ENCODE assay signal across 15 cellular contexts in genomic region chr2:240594511-240595380, GRCh38. TPM values are rescaled to one million over a fixed set of nuclear protein-coding genes. Genes with fewer than 3 reads are reported as not detected.
DNase-seq lines count a peak whose midpoint lies in the region; ATAC-seq and TF ChIP-seq lines count a peak whose summit lies in the region.
"Had no signal": no experiment of that assay in that cellular context is flagged by ENCODE, and none has a peak within 500 bp of the region (broad histone marks: within the 10 kb centered on the region; RNA-seq: fewer than 3 reads in every experiment).

No MANE protein-coding gene starts in this region.

- H3K23ac ChIP-seq in neuronal stem cell (ENCODE audit: low read depth, low read length, poor library complexity) = no peak overlapping the region

- H3K36me3 ChIP-seq in neuronal stem cell (replicated peaks in 1 of 2; ENCODE audit: control insufficient read depth in 2 of 2, insufficient read depth in 2 of 2, low read length in 2 of 2) (peaks cover 38 to 80% of the 10 kb centered on the region in 2 donors), uterus (no peaks in the 10 kb centered on the region), hepatocyte (replicated peaks; ENCODE audit: insufficient read depth, low read depth) (no peaks in the 10 kb centered on the region)

- ATAC-seq in Right ventricle myocardium inferior = no peak
- no peak for ATAC-seq in left ventricle myocardium superior
- ATAC-seq in GM19035 (IDR thresholded peaks at IDR 0.05; ENCODE audit: unreplicated experiment) = no peak
- ATAC-seq in GM21528 (IDR thresholded peaks at IDR 0.05; ENCODE audit: low FRiP score, unreplicated experiment) = no peak
- ATAC-seq: activated T-helper 17 cell treated with anti-CD3 and anti-CD28 coated beads, Interleukin-2, amount 50 U/mL, for 72 hours had no signal

- H3K27me3 ChIP-seq in neuronal stem cell (ENCODE audit: control insufficient read depth in 3 of 3, insufficient read depth in 3 of 3, low read depth in 1 of 3, low read length in 3 of 3) = no peaks in the 10 kb centered on the region
- H3K27me3 ChIP-seq in uterus = no peaks in the 10 kb centered on the region
- no peaks in the 10 kb centered on the region for H3K27me3 ChIP-seq in hepatocyte
- H3K27me3 ChIP-seq: esophagus squamous epithelium, SJSA1 had no signal

- no peak overlapping the region for H3K4me3 ChIP-seq in neuronal stem cell (ENCODE audit: low read length in 2 of 2)
- H3K4me3 ChIP-seq in uterus = no peak overlapping the region
- H3K4me3 ChIP-seq in hepatocyte = no peak overlapping the region
- H3K4me3 ChIP-seq: esophagus squamous epithelium, SJSA1 had no signal

- H2BK12ac ChIP-seq in neuronal stem cell (ENCODE audit: low read length) = peak overlapping the region; percentile 41

- no peak overlapping the region for H2AK5ac ChIP-seq in neuronal stem cell (ENCODE audit: low read depth, low read length)

- peak; percentile 67 for DNase-seq in Right ventricle myocardium inferior (ENCODE audit: missing footprints)
- no peak for DNase-seq in left ventricle myocardium superior
- peak; percentile 75 for DNase-seq in cardiac septum (ENCODE audit: low spot score)
- no peak for DNase-seq in neuronal stem cell (ENCODE audit: low spot score)
- peak; percentile 13 to 19 for DNase-seq in uterus
- DNase-seq in hepatocyte (ENCODE audit: low spot score) = no peak
- DNase-seq: effector memory CD4-positive, alpha-beta T cell; esophagus squamous epithelium; HCEC 1CT; NCI-H748 treated with DMSO at 0.1 percent for 48 hours had no signal

- H4K20me1 ChIP-seq in hepatocyte (ENCODE audit: insufficient read depth, poor library complexity, severe bottlenecking) = peaks cover 3% of the 10 kb centered on the region

- no peak overlapping the region for H3K18ac ChIP-seq in neuronal stem cell (ENCODE audit: low read length)

- no peak overlapping the region for H3K9ac ChIP-seq in neuronal stem cell (ENCODE audit: low read depth, low read length, poor library complexity)
- H3K9ac ChIP-seq: parathyroid adenoma had no signal

- H3K9me2 ChIP-seq in hepatocyte (replicated peaks; ENCODE audit: insufficient read depth) = no peaks in the 10 kb centered on the region

- H3K79me1 ChIP-seq in neuronal stem cell (ENCODE audit: low read depth, low read length) = peaks cover 17% of the 10 kb centered on the region

- intact Hi-C loops in Right ventricle myocardium inferior (cut with DNase I) = loop anchor here (5.0 to 10.0 kb wide), 3 partner anchors 37 to 360 kb away; partner anchors contain the start of gene ANKMY1
- intact Hi-C loops in left ventricle myocardium superior (cut with micrococcal nuclease) = no loop called here
- intact Hi-C loops in cardiac septum (cut with DNase I) = no loop called here
- intact Hi-C loops in uterus (cut with DNase I; ENCODE audit: low total_unique reads) = no loop called here

- H3K4me1 ChIP-seq in neuronal stem cell (ENCODE audit: control insufficient read depth in 2 of 2, insufficient read depth in 1 of 2, low read depth in 1 of 2, low read length in 2 of 2) (no peaks in the 10 kb centered on the region), uterus (no peaks in the 10 kb centered on the region), hepatocyte (ENCODE audit: insufficient read depth) (no peaks in the 10 kb centered on the region)
- H3K4me1 ChIP-seq: parathyroid adenoma, SJSA1 had no signal

- H3K27ac ChIP-seq in neuronal stem cell (replicated peaks; ENCODE audit: low read length) (no peak overlapping the region), uterus (no peak overlapping the region), hepatocyte (no peak overlapping the region)
- H3K27ac ChIP-seq: esophagus squamous epithelium, parathyroid adenoma, SJSA1 had no signal

- H2AFZ ChIP-seq in neuronal stem cell (ENCODE audit: low read length) = no peak overlapping the region
- no peak overlapping the region for H2AFZ ChIP-seq in hepatocyte
- H2AFZ ChIP-seq: parathyroid adenoma had no signal

- WGBS in neuronal stem cell (ENCODE audit: extremely low coverage in 2 of 2, insufficient read length in 2 of 2, insufficient replicate concordance in 1 of 2), 2 donors = no CpG with 5 or more reads among the region's 34 CpGs
- WGBS in hepatocyte (ENCODE audit: low lambda C conversion rate, missing lambda C conversion rate) = 93% methylated on average over 34 of the region's 34 CpGs

- peaks cover 18% of the 10 kb centered on the region for H3K79me2 ChIP-seq in hepatocyte

- H3K4me2 ChIP-seq in neuronal stem cell (ENCODE audit: insufficient read depth, low read length, poor library complexity, severe bottlenecking) (no peak overlapping the region), hepatocyte (no peak overlapping the region)

- TF ChIP-seq CTCF in uterus (IDR thresholded peaks at IDR 0.05) (no peak), hepatocyte (IDR thresholded peaks at IDR 0.05; ENCODE audit: poor library complexity) (no peak)

- no peak overlapping the region for H2BK15ac ChIP-seq in neuronal stem cell (ENCODE audit: low read length)

- peak overlapping the region; percentile 53 for H2BK5ac ChIP-seq in neuronal stem cell (ENCODE audit: low read length)

- H4K91ac ChIP-seq in neuronal stem cell (ENCODE audit: low read depth, low read length, poor library complexity) = no peak overlapping the region

- H4K8ac ChIP-seq in neuronal stem cell (ENCODE audit: low read depth, low read length) = no peak overlapping the region

- no peak overlapping the region for H2BK120ac ChIP-seq in neuronal stem cell (ENCODE audit: low read depth, low read length)

- TF ChIP-seq POLR2A in uterus (IDR thresholded peaks at IDR 0.05) = no peak

- no peak overlapping the region for H3K4ac ChIP-seq in neuronal stem cell (ENCODE audit: low read length)

- H3K9me3 ChIP-seq in neuronal stem cell (replicated peaks in 1 of 2; ENCODE audit: control insufficient read depth in 2 of 2, insufficient read depth in 1 of 2, low read depth in 1 of 2, low read length in 2 of 2) (no peaks in the 10 kb centered on the region), uterus (no peaks in the 10 kb centered on the region), hepatocyte (ENCODE audit: low read depth) (no peaks in the 10 kb centered on the region)
- H3K9me3 ChIP-seq: esophagus squamous epithelium, SJSA1 had no signal

- H3K14ac ChIP-seq in neuronal stem cell (ENCODE audit: low read length) = no peak overlapping the region

RNA-seq across cellular contexts. Expression of gene CAPN10, which starts 8.2 kb away (rescaled TPM):
- 51.8 TPM for total RNA-seq in Right ventricle myocardium inferior
- 51.2 TPM for total RNA-seq in left ventricle myocardium superior
- 24.3 TPM for total RNA-seq in cardiac septum
- polyA plus RNA-seq in neuronal stem cell (2013, experiment 1 of 2) = 24.5 TPM
- polyA plus RNA-seq in neuronal stem cell (2013, experiment 2 of 2) = 23.9 TPM
- total RNA-seq in uterus = 10 to 100 TPM in 3 of 4 donors, 1 to 10 TPM in 1; 2.8 to 39.6 (median 21.6) TPM
- 19.1 and 24.2 TPM in 2 replicates for total RNA-seq in hepatocyte
- polyA plus RNA-seq in hepatocyte = 28.8 and 42.6 TPM in 2 replicates

RNA-seq across cellular contexts. Expression of gene RNPEPL1, which starts 26.5 kb away (rescaled TPM):
- total RNA-seq in Right ventricle myocardium inferior = 98.4 TPM
- total RNA-seq in left ventricle myocardium superior = 105 TPM
- total RNA-seq in cardiac septum = 73.8 TPM
- polyA plus RNA-seq in neuronal stem cell (2013, experiment 1 of 2) = 15.2 TPM
- polyA plus RNA-seq in neuronal stem cell (2013, experiment 2 of 2) = 15.3 TPM
- 10 to 100 TPM in 2 of 4 donors, 1 to 10 TPM in 2; 7.2 to 38.7 (median 14.4) TPM for total RNA-seq in uterus
- 36.9 and 46.3 TPM in 2 replicates for total RNA-seq in hepatocyte
- polyA plus RNA-seq in hepatocyte = 57.2 and 58.1 TPM in 2 replicates

RNA-seq across cellular contexts. Expression of gene GPR35, which starts 30.5 kb away (rescaled TPM):
- 2.2 TPM for total RNA-seq in Right ventricle myocardium inferior
- 2.1 TPM for total RNA-seq in left ventricle myocardium superior
- total RNA-seq in cardiac septum = 1.5 TPM
- polyA plus RNA-seq in neuronal stem cell (2013, experiment 1 of 2) = 0.92 TPM
- 0.96 TPM for polyA plus RNA-seq in neuronal stem cell (2013, experiment 2 of 2)
- total RNA-seq in uterus = 1 to 10 TPM in 2 of 4 donors, under 1 TPM in 1, not detected in 1; 0.51 to 7.9 (median 1.7) TPM
- 14.7 and 17.3 TPM in 2 replicates for total RNA-seq in hepatocyte
- polyA plus RNA-seq in hepatocyte = 10.1 and 10.5 TPM in 2 replicates

RNA-seq across cellular contexts. Expression of gene DUSP28, which starts 34.6 kb away (rescaled TPM):
- total RNA-seq in Right ventricle myocardium inferior (14.4 TPM), left ventricle myocardium superior (13.2 TPM), cardiac septum (9.7 TPM), uterus (1 to 10 TPM in 3 of 4 donors, under 1 TPM in 1; 0.26 to 3.7 (median 2.6) TPM), hepatocyte (4.6 and 4.8 TPM in 2 replicates)
- 3.8 TPM for polyA plus RNA-seq in neuronal stem cell (2013, experiment 1 of 2)
- 3.2 TPM for polyA plus RNA-seq in neuronal stem cell (2013, experiment 2 of 2)
- 6.3 and 6.8 TPM in 2 replicates for polyA plus RNA-seq in hepatocyte

RNA-seq across cellular contexts. Expression of gene ANKMY1, which starts 37.0 kb away (rescaled TPM):
- total RNA-seq in Right ventricle myocardium inferior = 5.9 TPM
- 5.1 TPM for total RNA-seq in left ventricle myocardium superior
- total RNA-seq in cardiac septum = 8.2 TPM
- 4.1 TPM for polyA plus RNA-seq in neuronal stem cell (2013, experiment 1 of 2)
- polyA plus RNA-seq in neuronal stem cell (2013, experiment 2 of 2) = 4.3 TPM
- total RNA-seq in uterus = 10 to 100 TPM; 13.3 to 40.8 (median 22.0) TPM
- total RNA-seq in hepatocyte = 6.7 and 9.2 TPM in 2 replicates
- polyA plus RNA-seq in hepatocyte = 7.8 and 11.1 TPM in 2 replicates

Comparison
In these comparisons a context has a peak if more than half of its experiments do, and no peak if none do; other contexts are left out.
1. DNase-seq: peak in Right ventricle myocardium inferior (single experiment), cardiac septum (single experiment) and uterus (2 of 2); none in left ventricle myocardium superior (single experiment), neuronal stem cell (single experiment) and hepatocyte (single experiment).